Comparison of ENCODE assay signal across 11 cellular contexts in the genomic region with DNA sequence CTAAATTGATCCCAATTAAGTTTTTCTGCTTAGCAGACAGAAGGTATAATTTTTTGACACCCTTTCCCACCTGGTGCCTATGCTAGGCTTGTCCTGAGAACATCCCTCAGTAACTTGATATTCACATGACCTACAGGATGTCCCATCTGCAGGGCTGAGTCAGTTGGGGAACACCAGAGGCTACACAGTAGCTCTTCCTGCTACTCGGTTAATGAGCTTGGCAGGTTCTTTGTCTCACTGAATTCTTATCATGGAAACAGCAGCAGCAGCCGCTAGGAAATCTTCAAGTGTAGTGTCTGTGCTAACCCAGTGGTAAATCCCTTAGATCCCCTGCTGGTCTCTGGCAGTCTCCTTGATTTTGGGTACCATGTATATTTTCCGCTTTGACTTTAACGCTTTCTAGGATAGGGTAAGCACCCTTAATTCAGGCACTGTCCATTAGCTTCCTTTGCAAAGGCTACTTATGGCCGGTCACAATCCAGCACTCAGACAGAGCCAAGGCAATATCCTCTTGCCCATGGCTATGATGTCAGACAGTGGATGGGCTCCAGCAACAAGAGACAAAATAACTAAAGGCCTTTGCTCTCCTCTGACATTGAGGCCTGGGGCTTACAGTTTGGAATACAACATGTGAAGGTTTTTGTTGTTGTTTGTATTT. TPM values are rescaled to one million over a fixed set of nuclear protein-coding genes. Genes with fewer than 3 reads are reported as not detected.
A peak's percentile ranks its signal among the peaks of the same experiment; 100 is the strongest.
DNase-seq lines count a peak whose midpoint lies in the region; ATAC-seq, FAIRE-seq and TF ChIP-seq lines count a peak whose summit lies in the region.
"Had no signal": no experiment of that assay in that cellular context is flagged by ENCODE, and none has a peak within 500 bp of the region (broad histone marks: within the 10 kb centered on the region; RNA-seq: fewer than 3 reads in every experiment).

No MANE protein-coding gene starts in this region.

- H3K4me1 Mint-ChIP-seq in stimulated activated naive CD8-positive, alpha-beta T cell treated with anti-CD3 and anti-CD28 coated beads, Interleukin-15, amount 100 ng/mL, for 72 hours = no peaks in the 10 kb centered on the region
- H3K4me1 Mint-ChIP-seq: stimulated activated naive B cell treated with anti-CD40 and anti-IgM and Interleukin-4, amounts not matched to agents 10 μg/mL and 1 μg/mL and 100 μg/mL, for 72 hours had no signal

- no peak for FAIRE-seq in H54 (lab: Jason Lieb, UNC)

- no peaks in the 10 kb centered on the region for H3K9me3 Mint-ChIP-seq in stimulated activated naive CD8-positive, alpha-beta T cell treated with anti-CD3 and anti-CD28 coated beads, Interleukin-15, amount 100 ng/mL, for 72 hours
- H3K9me3 Mint-ChIP-seq: activated naive CD4-positive, alpha-beta T cell treated with anti-CD3 and anti-CD28 coated beads for 36 hours; stimulated activated naive B cell treated with anti-CD40 and anti-IgM and Interleukin-4, amounts not matched to agents 10 μg/mL and 1 μg/mL and 100 μg/mL, for 72 hours had no signal

- TF ChIP-seq POLR2A in H54 (IDR thresholded peaks at IDR 0.05; ENCODE audit: low read depth, low read length) = no peak

- H3K4me3 Mint-ChIP-seq in stimulated activated naive CD8-positive, alpha-beta T cell treated with anti-CD3 and anti-CD28 coated beads, Interleukin-15, amount 100 ng/mL, for 72 hours = no peak overlapping the region
- H3K4me3 Mint-ChIP-seq: activated naive CD4-positive, alpha-beta T cell treated with anti-CD3 and anti-CD28 coated beads for 36 hours; stimulated activated naive B cell treated with anti-CD40 and anti-IgM and Interleukin-4, amounts not matched to agents 10 μg/mL and 1 μg/mL and 100 μg/mL, for 72 hours had no signal

- ATAC-seq in stimulated activated naive CD8-positive, alpha-beta T cell treated with anti-CD3 and anti-CD28 coated beads, Interleukin-15, amount 100 ng/mL, for 72 hours = peak; percentile 35

- no peaks in the 10 kb centered on the region for H3K27me3 Mint-ChIP-seq in stimulated activated naive CD8-positive, alpha-beta T cell treated with anti-CD3 and anti-CD28 coated beads, Interleukin-15, amount 100 ng/mL, for 72 hours
- H3K27me3 Mint-ChIP-seq: stimulated activated naive B cell treated with anti-CD40 and anti-IgM and Interleukin-4, amounts not matched to agents 10 μg/mL and 1 μg/mL and 100 μg/mL, for 72 hours had no signal

- intact Hi-C loops in head of caudate nucleus (cut with DNase I) = loop anchor here (1.0 to 10.0 kb wide), 2 partner anchors 48 to 257 kb away; no protein-coding TSS in a partner anchor

- DNase-seq in DMS 273 (lab: John Stamatoyannopoulos, UW; ENCODE audit: unreplicated experiment) = peak; percentile 4
- DNase-seq in DMS 273 treated with DMSO at 0.1 percent for 48 hours (lab: John Stamatoyannopoulos, UW) = no peak
- peak; percentile 25 for DNase-seq in RPMI7951 (ENCODE audit: low read depth)
- DNase-seq in head of caudate nucleus = peak in 31 of 42 donors; percentile 5 to 75 (median 41)
- no peak for DNase-seq in stimulated activated naive CD8-positive, alpha-beta T cell treated with anti-CD3 and anti-CD28 coated beads, Interleukin-15, amount 100 ng/mL, for 72 hours
- no peak for DNase-seq in COLO829 (ENCODE audit: low spot score)
- DNase-seq in 8988T = no peak
- DNase-seq in H54 (ENCODE audit: insufficient read length, low spot score) = no peak

- H3K27ac Mint-ChIP-seq in stimulated activated naive CD8-positive, alpha-beta T cell treated with anti-CD3 and anti-CD28 coated beads, Interleukin-15, amount 100 ng/mL, for 72 hours = peak overlapping the region in 1 of 2 donors; percentile 72
- H3K27ac Mint-ChIP-seq: activated naive CD4-positive, alpha-beta T cell treated with anti-CD3 and anti-CD28 coated beads for 36 hours; stimulated activated naive B cell treated with anti-CD40 and anti-IgM and Interleukin-4, amounts not matched to agents 10 μg/mL and 1 μg/mL and 100 μg/mL, for 72 hours had no signal

RNA-seq across cellular contexts. Expression of a gene that starts 8.5 kb away (rescaled TPM):
- total RNA-seq in RPMI7951 (2014; rRNA removed; shearing (Covaris generic)) = 60.8 and 76.6 TPM in 2 replicates

RNA-seq across cellular contexts. Expression of a gene that starts 43.2 kb away (rescaled TPM):
- not detected in 2 replicates for total RNA-seq in RPMI7951 (2014; rRNA removed; shearing (Covaris generic))
- total RNA-seq: activated naive CD4-positive, alpha-beta T cell treated with anti-CD3 and anti-CD28 coated beads for 36 hours; H4 had no signal

RNA-seq across cellular contexts. Expression of a gene that starts 46.9 kb away (rescaled TPM):
- total RNA-seq in RPMI7951 (2014; rRNA removed; shearing (Covaris generic)) = 23.9 and 32.0 TPM in 2 replicates

Comparison
In these comparisons a context has a peak if more than half of its experiments do, and no peak if none do; other contexts are left out.
1. DNase-seq: peak in DMS 273 (single experiment), RPMI7951 (single experiment) and head of caudate nucleus (31 of 42); none in DMS 273 treated with DMSO at 0.1 percent for 48 hours (single experiment), stimulated activated naive CD8-positive, alpha-beta T cell treated with anti-CD3 and anti-CD28 coated beads, Interleukin-15, amount 100 ng/mL, for 72 hours (0 of 2), COLO829 (single experiment), 8988T (single experiment) and H54 (single experiment).